ENCODE assay signal across 7 cellular contexts in genomic region chr16:8567355-8568230, GRCh38. TPM values are rescaled to one million over a fixed set of nuclear protein-coding genes. Genes with fewer than 3 reads are reported as not detected.
DNase-seq lines count a peak whose midpoint lies in the region; ATAC-seq, FAIRE-seq and TF ChIP-seq lines count a peak whose summit lies in the region.

No MANE protein-coding gene starts in this region.

- intact Hi-C loops in adrenal gland (cut with DNase I) (loop anchor here (5.0 to 10.0 kb wide), 2 partner anchors 227 to 315 kb away; partner anchors contain the start of genes LITAFD (in 1 of the 2), PMM2 (in 1 of the 2) and TMEM186 (in 1 of the 2)), sigmoid colon (cut with DNase I) (loop anchor here (1.0 to 5.0 kb wide), 3 partner anchors 230 to 440 kb away; partner anchors contain the start of genes PMM2 and TMEM186)

- TF ChIP-seq CTCF in adrenal gland (IDR thresholded peaks at IDR 0.05) (peak; percentile 99), right atrium auricular region (IDR thresholded peaks at IDR 0.05) (peak; percentile 93 to 99), sigmoid colon (IDR thresholded peaks at IDR 0.05) (peak; percentile 89 to 96 (median 96))

- TF ChIP-seq EP300 in sigmoid colon (IDR thresholded peaks at IDR 0.05) = no peak

- peak; percentile 87 for ATAC-seq in HG02642 (IDR thresholded peaks at IDR 0.05; ENCODE audit: poor library complexity, unreplicated experiment)

- H3K4me3 ChIP-seq in adrenal gland (no peak overlapping the region), right atrium auricular region (no peak overlapping the region), sigmoid colon (no peak overlapping the region)

- TF ChIP-seq POLR2A in GM12892 (IDR thresholded peaks at IDR 0.05; ENCODE audit: low read depth, low read length) (no peak), adrenal gland (IDR thresholded peaks at IDR 0.05) (no peak), sigmoid colon (IDR thresholded peaks at IDR 0.05) (no peak)

- H3K9me3 ChIP-seq in adrenal gland (replicated peaks in 1 of 3) (no peaks in the 10 kb centered on the region), right atrium auricular region (no peaks in the 10 kb centered on the region), sigmoid colon (no peaks in the 10 kb centered on the region)

- 15 to 18% (median 17%) methylated on average over 20 to 23 of the region's 23 CpGs for WGBS in adrenal gland, 4 donors
- WGBS in sigmoid colon, 2 donors = 13 to 21% methylated on average over 23 of the region's 23 CpGs

- H3K36me3 ChIP-seq in adrenal gland (replicated peaks in 1 of 2) (no peaks in the 10 kb centered on the region), right atrium auricular region (no peaks in the 10 kb centered on the region), sigmoid colon (no peaks in the 10 kb centered on the region)

- H3K4me1 ChIP-seq in adrenal gland (replicated peaks in 1 of 2) (no peaks in the 10 kb centered on the region), right atrium auricular region (peaks cover 0 to 6% of the 10 kb centered on the region in 2 donors), sigmoid colon (peaks cover 0 to 13% (median 0%) of the 10 kb centered on the region in 4 donors)

- no peak overlapping the region for H3K27ac ChIP-seq in adrenal gland
- H3K27ac ChIP-seq in right atrium auricular region = no peak overlapping the region
- no peak overlapping the region for H3K27ac ChIP-seq in sigmoid colon

- H3K27me3 ChIP-seq in adrenal gland (no peaks in the 10 kb centered on the region), right atrium auricular region (peaks cover 0 to 6% of the 10 kb centered on the region in 2 donors), sigmoid colon (peaks cover 0 to 15% (median 13%) of the 10 kb centered on the region in 3 donors)

- peak; percentile 14 for FAIRE-seq in GM12892 (lab: Jason Lieb, UNC)

- DNase-seq in GM12892 (ENCODE audit: insufficient read length) (peak; percentile 58), NCI-H1105 treated with DMSO at 0.1 percent for 48 hours (lab: John Stamatoyannopoulos, UW) (peak; percentile 75), SW480 (ENCODE audit: low spot score) (peak; percentile 87), adrenal gland (peak; percentile 65 to 90 (median 82)), right atrium auricular region (ENCODE audit: low spot score) (peak; percentile 81), sigmoid colon (peak; percentile 82)

RNA-seq across cellular contexts. Expression of gene TMEM114, which starts 22.7 kb away (rescaled TPM):
- not detected for polyA plus RNA-seq in GM12892 (2012; ENCODE audit: missing spikeins)
- not detected for total RNA-seq in adrenal gland
- 1 to 10 TPM in 1 of 3 donors, under 1 TPM in 1, not detected in 1; 0.24 to 1.1 TPM for polyA plus RNA-seq in adrenal gland
- not detected for total RNA-seq in right atrium auricular region
- not detected for total RNA-seq in sigmoid colon
- not detected for polyA plus RNA-seq in sigmoid colon

RNA-seq across cellular contexts. Expression of gene METTL22, which starts 53.9 kb away (rescaled TPM):
- 18.0 TPM for polyA plus RNA-seq in GM12892 (2012; ENCODE audit: missing spikeins)
- total RNA-seq in adrenal gland (10 to 100 TPM in 7 of 8 donors, 1 to 10 TPM in 1; 8.4 to 38.9 (median 22.3) TPM), right atrium auricular region (10 to 100 TPM in 1 of 2 donors, 1 to 10 TPM in 1; 10.0 to 24.3 TPM), sigmoid colon (10 to 100 TPM; 25.3 to 55.1 (median 35.1) TPM)
- polyA plus RNA-seq in adrenal gland (10 to 100 TPM; 19.7 to 67.1 (median 41.6) TPM), sigmoid colon (10 to 100 TPM in 2 of 3 donors, 1 to 10 TPM in 1; 8.6 to 17.2 (median 11.4) TPM)
